Comparison of ENCODE assay signal across 8 cellular contexts in the genomic region with DNA sequence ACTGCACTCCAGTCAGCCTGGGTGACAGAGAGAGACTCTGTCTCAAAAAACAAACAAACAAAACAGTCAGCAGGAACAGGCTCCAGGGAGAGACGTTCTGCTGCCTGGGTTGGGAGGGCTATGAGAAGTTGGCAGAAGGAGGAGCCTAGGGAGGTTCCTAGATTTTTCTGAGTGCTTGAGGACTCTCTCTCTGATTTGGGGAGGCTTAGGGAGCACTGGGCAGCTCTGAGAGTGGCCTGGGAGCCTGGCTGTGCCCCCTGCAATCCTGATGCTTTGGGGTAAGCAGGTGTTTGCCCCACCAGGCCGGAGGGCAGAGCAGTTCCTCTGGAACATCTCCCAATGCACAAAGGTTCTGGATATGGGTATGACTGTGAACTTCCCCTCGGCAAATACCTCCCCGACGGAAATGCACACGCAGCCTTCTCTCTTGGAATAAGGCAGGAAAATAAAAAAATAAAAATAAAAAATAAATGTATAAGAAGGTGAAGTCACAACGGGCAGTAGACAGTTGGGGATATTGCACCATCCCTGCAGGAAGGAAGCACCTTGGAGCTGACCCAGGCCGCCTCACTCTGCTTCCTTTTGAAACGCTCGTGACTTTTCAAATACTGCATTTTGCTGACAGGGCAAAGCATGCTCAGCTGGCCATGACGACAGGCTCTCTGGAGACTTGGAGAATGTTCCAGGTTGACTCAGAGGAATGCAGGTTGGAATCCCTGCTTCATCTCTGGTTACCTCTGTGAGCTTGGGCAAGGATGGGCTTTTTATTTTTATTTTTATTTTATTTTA. TPM values are rescaled to one million over a fixed set of nuclear protein-coding genes. Genes with fewer than 3 reads are reported as not detected.
DNase-seq lines count a peak whose midpoint lies in the region; ATAC-seq and TF ChIP-seq lines count a peak whose summit lies in the region.

No MANE protein-coding gene starts in this region.

- no peak overlapping the region for H3K4me3 ChIP-seq in SJSA1
- no peak overlapping the region for H3K4me3 ChIP-seq in fibroblast of mammary gland (ENCODE audit: control insufficient read depth, low read depth, low read length)
- no peak overlapping the region for H3K4me3 ChIP-seq in brain microvascular endothelial cell (ENCODE audit: low read depth, low read length)

- no peaks in the 10 kb centered on the region for H3K9me3 ChIP-seq in SJSA1 (replicated peaks)

- H3K4me1 Mint-ChIP-seq in osteocyte (ENCODE audit: unreplicated experiment): peaks cover 31% of the 10 kb centered on the region
- H3K4me1 Mint-ChIP-seq in activated T-cell treated with anti-CD3 and anti-CD28 coated beads, Interleukin-2, amount 50 U/mL, for 4 hours (ENCODE audit: low read depth): no peaks in the 10 kb centered on the region

- no peak for ATAC-seq in activated T-cell treated with anti-CD3 and anti-CD28 coated beads, Interleukin-2, amount 50 U/mL, for 4 hours

- peak overlapping the region; percentile 57 for H3K27ac Mint-ChIP-seq in osteocyte (ENCODE audit: unreplicated experiment)

- TF ChIP-seq CTCF in fibroblast of mammary gland (conservative IDR thresholded peaks at IDR 0.05; ENCODE audit: control insufficient read depth, insufficient read depth, low read depth, low read length) (no peak), osteocyte (IDR thresholded peaks at IDR 0.05) (no peak), brain microvascular endothelial cell (IDR thresholded peaks at IDR 0.05; ENCODE audit: low read depth, low read length, missing control alignments) (no peak)

- H3K9me3 Mint-ChIP-seq in osteocyte (ENCODE audit: unreplicated experiment): no peaks in the 10 kb centered on the region
- no peaks in the 10 kb centered on the region for H3K9me3 Mint-ChIP-seq in activated T-cell treated with anti-CD3 and anti-CD28 coated beads, Interleukin-2, amount 50 U/mL, for 4 hours

- DNase-seq in Caki2 (ENCODE audit: low read depth) (peak; percentile 44), SJSA1 (ENCODE audit: low read depth in 1 of 2, low spot score in 2 of 2) (peak; percentile 49 to 55), fibroblast of mammary gland (ENCODE audit: low read depth) (peak; percentile 61), osteocyte (ENCODE audit: extremely low spot score, unreplicated experiment) (no peak), brain microvascular endothelial cell (no peak), NCI-H1436 treated with DMSO at 0.1 percent for 48 hours (lab: John Stamatoyannopoulos, UW) (no peak)
- DNase-seq in activated T-cell treated with anti-CD3 and anti-CD28 coated beads, Interleukin-2, amount 50 U/mL, for 4 hours: no peak
- DNase-seq in activated CD4-positive, alpha-beta T cell treated with anti-CD3 and anti-CD28 coated beads for 4 hours: no peak

- peaks cover 32% of the 10 kb centered on the region for H3K4me1 ChIP-seq in SJSA1 (replicated peaks)

- H3K27me3 ChIP-seq in SJSA1 (replicated peaks) (no peaks in the 10 kb centered on the region), brain microvascular endothelial cell (replicated peaks) (no peaks in the 10 kb centered on the region)

- H3K27ac ChIP-seq in SJSA1: no peak overlapping the region
- no peak overlapping the region for H3K27ac ChIP-seq in brain microvascular endothelial cell

- H3K27me3 Mint-ChIP-seq in osteocyte (ENCODE audit: unreplicated experiment): no peaks in the 10 kb centered on the region
- H3K27me3 Mint-ChIP-seq in activated T-cell treated with anti-CD3 and anti-CD28 coated beads, Interleukin-2, amount 50 U/mL, for 4 hours (ENCODE audit: low read depth): peaks cover 14% of the 10 kb centered on the region

- H3K36me3 Mint-ChIP-seq in osteocyte (ENCODE audit: unreplicated experiment): no peaks in the 10 kb centered on the region
- no peaks in the 10 kb centered on the region for H3K36me3 Mint-ChIP-seq in activated T-cell treated with anti-CD3 and anti-CD28 coated beads, Interleukin-2, amount 50 U/mL, for 4 hours (ENCODE audit: insufficient read depth)

- H3K4me3 Mint-ChIP-seq in osteocyte (ENCODE audit: unreplicated experiment): no peak overlapping the region
- no peak overlapping the region for H3K4me3 Mint-ChIP-seq in activated T-cell treated with anti-CD3 and anti-CD28 coated beads, Interleukin-2, amount 50 U/mL, for 4 hours

- in situ Hi-C loops in Caki2 (cut with HindIII; ENCODE audit: low pct_unique_long_range_greater_than_20kb, low sequenced_read_pairs) (no loop called here), brain microvascular endothelial cell (cut with HindIII; ENCODE audit: low pct_ligation_motif_present, low sequenced_read_pairs) (no loop called here)

- no peaks in the 10 kb centered on the region for H3K36me3 ChIP-seq in SJSA1
- H3K36me3 ChIP-seq in brain microvascular endothelial cell (replicated peaks): no peaks in the 10 kb centered on the region

RNA-seq across cellular contexts. Expression of gene HOMER3, which starts 26.5 kb away (rescaled TPM):
- 115 and 131 TPM in 2 replicates for total RNA-seq in Caki2 (2014; rRNA removed; shearing (Covaris generic); ENCODE audit: low replicate concordance)
- total RNA-seq in SJSA1 (2014; rRNA removed; shearing (Covaris generic)): 53.7 and 79.3 TPM in 2 replicates
- total RNA-seq in osteocyte: 68.8 and 68.9 TPM in 2 replicates
- 1 to 10 TPM in 1 of 3 donors, under 1 TPM in 2; 0.53 to 1.1 (median 0.79) TPM for total RNA-seq in activated T-cell treated with anti-CD3 and anti-CD28 coated beads, Interleukin-2, amount 50 U/mL, for 4 hours

RNA-seq across cellular contexts. Expression of gene DDX49, which starts 48.0 kb away (rescaled TPM):
- total RNA-seq in Caki2 (2014; rRNA removed; shearing (Covaris generic); ENCODE audit: low replicate concordance): 91.7 and 101 TPM in 2 replicates
- total RNA-seq in SJSA1 (2014; rRNA removed; shearing (Covaris generic)): 105 and 134 TPM in 2 replicates
- 59.7 and 63.9 TPM in 2 replicates for total RNA-seq in osteocyte
- total RNA-seq in activated T-cell treated with anti-CD3 and anti-CD28 coated beads, Interleukin-2, amount 50 U/mL, for 4 hours: 100 to 1,000 TPM; 170 to 178 (median 176) TPM

RNA-seq across cellular contexts. Expression of gene COPE, which starts 48.4 kb away (rescaled TPM):
- 596 and 615 TPM in 2 replicates for total RNA-seq in Caki2 (2014; rRNA removed; shearing (Covaris generic); ENCODE audit: low replicate concordance)
- 353 and 598 TPM in 2 replicates for total RNA-seq in SJSA1 (2014; rRNA removed; shearing (Covaris generic))
- 162 and 175 TPM in 2 replicates for total RNA-seq in osteocyte
- total RNA-seq in activated T-cell treated with anti-CD3 and anti-CD28 coated beads, Interleukin-2, amount 50 U/mL, for 4 hours: 100 to 1,000 TPM; 258 to 293 (median 270) TPM

Comparison
In these comparisons a context has a peak if more than half of its experiments do, and no peak if none do; other contexts are left out.
1. DNase-seq: peak in Caki2 (single experiment), SJSA1 (2 of 2) and fibroblast of mammary gland (single experiment); none in osteocyte (single experiment), activated T-cell treated with anti-CD3 and anti-CD28 coated beads, Interleukin-2, amount 50 U/mL, for 4 hours (single experiment), brain microvascular endothelial cell (single experiment), NCI-H1436 treated with DMSO at 0.1 percent for 48 hours (single experiment) and activated CD4-positive, alpha-beta T cell treated with anti-CD3 and anti-CD28 coated beads for 4 hours (0 of 2).
2. RNA of gene HOMER3, which starts 26.5 kb away (total RNA-seq): 115 to 131 TPM in Caki2, 68.8 to 68.9 TPM in osteocyte and 53.7 to 79.3 TPM in SJSA1; 0.53 to 1.1 TPM in activated T-cell treated with anti-CD3 and anti-CD28 coated beads, Interleukin-2, amount 50 U/mL, for 4 hours; every median in the first group is over 10 times any median in the second.